ENCODE assay signal across 1 cellular context in the genomic region with DNA sequence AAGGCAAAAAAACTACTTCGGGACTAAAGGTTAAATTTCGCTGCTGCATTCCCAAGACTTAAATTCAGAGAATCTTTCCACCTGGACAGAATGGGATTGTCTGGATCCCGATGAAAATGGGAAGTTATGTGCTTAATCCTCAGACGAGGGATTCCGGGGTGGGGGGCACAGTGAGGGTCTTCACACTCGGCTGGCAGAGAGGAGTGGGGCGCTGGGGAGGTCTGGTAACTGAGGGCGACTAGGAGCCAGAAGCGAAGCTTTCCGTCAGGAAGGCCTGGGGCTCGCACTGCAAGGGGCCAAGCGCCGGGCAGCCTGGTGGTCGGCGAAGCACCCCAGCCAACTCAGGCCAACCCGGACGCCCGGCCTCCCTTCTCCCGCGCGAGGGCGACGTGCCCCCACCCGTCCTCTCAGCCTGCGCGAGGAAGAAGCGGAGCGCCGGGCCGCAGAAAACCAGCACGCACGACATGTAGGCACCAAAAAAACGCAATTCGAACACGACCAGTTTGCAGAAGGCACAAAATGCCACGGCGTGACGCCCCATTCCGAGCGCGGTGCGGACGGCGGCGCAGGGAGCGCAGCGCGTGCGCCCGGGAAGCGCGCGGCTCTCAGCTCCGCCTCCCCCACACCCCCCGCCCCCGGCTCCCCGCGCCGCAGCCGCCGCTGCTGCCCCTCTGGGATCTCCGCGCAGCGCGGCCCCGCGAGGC.
TF ChIP-seq lines count a peak whose summit lies in the region.

No MANE protein-coding gene starts in this region.

TF ChIP-seq in HepG2, 621 proteins besides CTCF, POLR2A, EP300 and RAD21 (continued from another document and continues in another):
- TF ChIP-seq, protein P1, sequence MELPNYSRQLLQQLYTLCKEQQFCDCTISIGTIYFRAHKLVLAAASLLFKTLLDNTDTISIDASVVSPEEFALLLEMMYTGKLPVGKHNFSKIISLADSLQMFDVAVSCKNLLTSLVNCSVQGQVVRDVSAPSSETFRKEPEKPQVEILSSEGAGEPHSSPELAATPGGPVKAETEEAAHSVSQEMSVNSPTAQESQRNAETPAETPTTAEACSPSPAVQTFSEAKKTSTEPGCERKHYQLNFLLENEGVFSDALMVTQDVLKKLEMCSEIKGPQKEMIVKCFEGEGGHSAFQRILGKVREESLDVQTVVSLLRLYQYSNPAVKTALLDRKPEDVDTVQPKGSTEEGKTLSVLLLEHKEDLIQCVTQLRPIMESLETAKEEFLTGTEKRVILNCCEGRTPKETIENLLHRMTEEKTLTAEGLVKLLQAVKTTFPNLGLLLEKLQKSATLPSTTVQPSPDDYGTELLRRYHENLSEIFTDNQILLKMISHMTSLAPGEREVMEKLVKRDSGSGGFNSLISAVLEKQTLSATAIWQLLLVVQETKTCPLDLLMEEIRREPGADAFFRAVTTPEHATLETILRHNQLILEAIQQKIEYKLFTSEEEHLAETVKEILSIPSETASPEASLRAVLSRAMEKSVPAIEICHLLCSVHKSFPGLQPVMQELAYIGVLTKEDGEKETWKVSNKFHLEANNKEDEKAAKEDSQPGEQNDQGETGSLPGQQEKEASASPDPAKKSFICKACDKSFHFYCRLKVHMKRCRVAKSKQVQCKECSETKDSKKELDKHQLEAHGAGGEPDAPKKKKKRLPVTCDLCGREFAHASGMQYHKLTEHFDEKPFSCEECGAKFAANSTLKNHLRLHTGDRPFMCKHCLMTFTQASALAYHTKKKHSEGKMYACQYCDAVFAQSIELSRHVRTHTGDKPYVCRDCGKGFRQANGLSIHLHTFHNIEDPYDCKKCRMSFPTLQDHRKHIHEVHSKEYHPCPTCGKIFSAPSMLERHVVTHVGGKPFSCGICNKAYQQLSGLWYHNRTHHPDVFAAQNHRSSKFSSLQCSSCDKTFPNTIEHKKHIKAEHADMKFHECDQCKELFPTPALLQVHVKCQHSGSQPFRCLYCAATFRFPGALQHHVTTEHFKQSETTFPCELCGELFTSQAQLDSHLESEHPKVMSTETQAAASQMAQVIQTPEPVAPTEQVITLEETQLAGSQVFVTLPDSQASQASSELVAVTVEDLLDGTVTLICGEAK (IDR thresholded peaks at IDR 0.05), result no peak
- TF ChIP-seq, protein P1 (CRISPR knock-in tag; IDR thresholded peaks at IDR 0.05), result peak; percentile 20
- no peak for TF ChIP-seq RFX1 (IDR thresholded peaks at IDR 0.05)
- TF ChIP-seq ZNF549 (CRISPR knock-in tag; IDR thresholded peaks at IDR 0.05), result no peak
- no peak; the same call in 1 of the 2 replicates for TF ChIP-seq ZNF333 (CRISPR knock-in tag; IDR thresholded peaks at IDR 0.05; ENCODE audit: borderline replicate concordance)
- TF ChIP-seq, protein P2, sequence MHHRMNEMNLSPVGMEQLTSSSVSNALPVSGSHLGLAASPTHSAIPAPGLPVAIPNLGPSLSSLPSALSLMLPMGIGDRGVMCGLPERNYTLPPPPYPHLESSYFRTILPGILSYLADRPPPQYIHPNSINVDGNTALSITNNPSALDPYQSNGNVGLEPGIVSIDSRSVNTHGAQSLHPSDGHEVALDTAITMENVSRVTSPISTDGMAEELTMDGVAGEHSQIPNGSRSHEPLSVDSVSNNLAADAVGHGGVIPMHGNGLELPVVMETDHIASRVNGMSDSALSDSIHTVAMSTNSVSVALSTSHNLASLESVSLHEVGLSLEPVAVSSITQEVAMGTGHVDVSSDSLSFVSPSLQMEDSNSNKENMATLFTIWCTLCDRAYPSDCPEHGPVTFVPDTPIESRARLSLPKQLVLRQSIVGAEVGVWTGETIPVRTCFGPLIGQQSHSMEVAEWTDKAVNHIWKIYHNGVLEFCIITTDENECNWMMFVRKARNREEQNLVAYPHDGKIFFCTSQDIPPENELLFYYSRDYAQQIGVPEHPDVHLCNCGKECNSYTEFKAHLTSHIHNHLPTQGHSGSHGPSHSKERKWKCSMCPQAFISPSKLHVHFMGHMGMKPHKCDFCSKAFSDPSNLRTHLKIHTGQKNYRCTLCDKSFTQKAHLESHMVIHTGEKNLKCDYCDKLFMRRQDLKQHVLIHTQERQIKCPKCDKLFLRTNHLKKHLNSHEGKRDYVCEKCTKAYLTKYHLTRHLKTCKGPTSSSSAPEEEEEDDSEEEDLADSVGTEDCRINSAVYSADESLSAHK (CRISPR knock-in tag; IDR thresholded peaks at IDR 0.05; ENCODE audit: borderline replicate concordance), result no peak
- 0 out of 2 replicates have a peak, but pooled peaks have one; percentile 33 for TF ChIP-seq STAT5B (CRISPR knock-in tag; IDR thresholded peaks at IDR 0.05)
- TF ChIP-seq HES4 (CRISPR knock-in tag; IDR thresholded peaks at IDR 0.05; ENCODE audit: borderline replicate concordance), result peak; percentile 87
- TF ChIP-seq, protein P3, sequence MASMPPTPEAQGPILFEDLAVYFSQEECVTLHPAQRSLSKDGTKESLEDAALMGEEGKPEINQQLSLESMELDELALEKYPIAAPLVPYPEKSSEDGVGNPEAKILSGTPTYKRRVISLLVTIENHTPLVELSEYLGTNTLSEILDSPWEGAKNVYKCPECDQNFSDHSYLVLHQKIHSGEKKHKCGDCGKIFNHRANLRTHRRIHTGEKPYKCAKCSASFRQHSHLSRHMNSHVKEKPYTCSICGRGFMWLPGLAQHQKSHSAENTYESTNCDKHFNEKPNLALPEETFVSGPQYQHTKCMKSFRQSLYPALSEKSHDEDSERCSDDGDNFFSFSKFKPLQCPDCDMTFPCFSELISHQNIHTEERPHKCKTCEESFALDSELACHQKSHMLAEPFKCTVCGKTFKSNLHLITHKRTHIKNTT (CRISPR knock-in tag; IDR thresholded peaks at IDR 0.05), result no peak
- TF ChIP-seq NKX3-1 (CRISPR knock-in tag; IDR thresholded peaks at IDR 0.05), result 0 out of 2 replicates have a peak, but pooled peaks have one; percentile 50
- TF ChIP-seq AGO1 (IDR thresholded peaks at IDR 0.05; ENCODE audit: low read depth, low read length, poor library complexity, severe bottlenecking), result no peak
- no peak; the same call in 1 of the 2 replicates for TF ChIP-seq ZNF780A (CRISPR knock-in tag; IDR thresholded peaks at IDR 0.05)
- no peak for TF ChIP-seq BHLHE40 (IDR thresholded peaks at IDR 0.05; ENCODE audit: low read length)
- peak; percentile 76; the same call in 1 of the 2 replicates for TF ChIP-seq ZNF446 (CRISPR knock-in tag; IDR thresholded peaks at IDR 0.05)
- TF ChIP-seq NFKB2 (CRISPR knock-in tag; IDR thresholded peaks at IDR 0.05; ENCODE audit: borderline replicate concordance), result peak; percentile 72; the same call in 1 of the 2 replicates
- TF ChIP-seq HOXA5 (CRISPR knock-in tag; IDR thresholded peaks at IDR 0.05), result peak; percentile 80; the same call in 1 of the 2 replicates
- TF ChIP-seq YY1 (IDR thresholded peaks at IDR 0.05; ENCODE audit: insufficient read depth, insufficient replicate concordance, low read depth, low read length), result peak; percentile 25
- peak; percentile 87 for TF ChIP-seq ZNF724P (CRISPR knock-in tag; IDR thresholded peaks at IDR 0.05; ENCODE audit: borderline replicate concordance)
- no peak for TF ChIP-seq U2AF2 (IDR thresholded peaks at IDR 0.05; ENCODE audit: low read depth, low read length)
- TF ChIP-seq TAF1 (CRISPR knock-in tag; IDR thresholded peaks at IDR 0.05), result peak; percentile 68; the same call in 1 of the 2 replicates
- TF ChIP-seq, protein P4, sequence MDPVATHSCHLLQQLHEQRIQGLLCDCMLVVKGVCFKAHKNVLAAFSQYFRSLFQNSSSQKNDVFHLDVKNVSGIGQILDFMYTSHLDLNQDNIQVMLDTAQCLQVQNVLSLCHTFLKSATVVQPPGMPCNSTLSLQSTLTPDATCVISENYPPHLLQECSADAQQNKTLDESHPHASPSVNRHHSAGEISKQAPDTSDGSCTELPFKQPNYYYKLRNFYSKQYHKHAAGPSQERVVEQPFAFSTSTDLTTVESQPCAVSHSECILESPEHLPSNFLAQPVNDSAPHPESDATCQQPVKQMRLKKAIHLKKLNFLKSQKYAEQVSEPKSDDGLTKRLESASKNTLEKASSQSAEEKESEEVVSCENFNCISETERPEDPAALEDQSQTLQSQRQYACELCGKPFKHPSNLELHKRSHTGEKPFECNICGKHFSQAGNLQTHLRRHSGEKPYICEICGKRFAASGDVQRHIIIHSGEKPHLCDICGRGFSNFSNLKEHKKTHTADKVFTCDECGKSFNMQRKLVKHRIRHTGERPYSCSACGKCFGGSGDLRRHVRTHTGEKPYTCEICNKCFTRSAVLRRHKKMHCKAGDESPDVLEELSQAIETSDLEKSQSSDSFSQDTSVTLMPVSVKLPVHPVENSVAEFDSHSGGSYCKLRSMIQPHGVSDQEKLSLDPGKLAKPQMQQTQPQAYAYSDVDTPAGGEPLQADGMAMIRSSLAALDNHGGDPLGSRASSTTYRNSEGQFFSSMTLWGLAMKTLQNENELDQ (CRISPR knock-in tag; IDR thresholded peaks at IDR 0.05; ENCODE audit: borderline replicate concordance), result no peak
- TF ChIP-seq, protein P5, sequence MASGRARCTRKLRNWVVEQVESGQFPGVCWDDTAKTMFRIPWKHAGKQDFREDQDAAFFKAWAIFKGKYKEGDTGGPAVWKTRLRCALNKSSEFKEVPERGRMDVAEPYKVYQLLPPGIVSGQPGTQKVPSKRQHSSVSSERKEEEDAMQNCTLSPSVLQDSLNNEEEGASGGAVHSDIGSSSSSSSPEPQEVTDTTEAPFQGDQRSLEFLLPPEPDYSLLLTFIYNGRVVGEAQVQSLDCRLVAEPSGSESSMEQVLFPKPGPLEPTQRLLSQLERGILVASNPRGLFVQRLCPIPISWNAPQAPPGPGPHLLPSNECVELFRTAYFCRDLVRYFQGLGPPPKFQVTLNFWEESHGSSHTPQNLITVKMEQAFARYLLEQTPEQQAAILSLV (CRISPR knock-in tag; IDR thresholded peaks at IDR 0.05; ENCODE audit: borderline replicate concordance), result peak; percentile 63; the same call in 1 of the 2 replicates
- no peak for TF ChIP-seq PTBP1 (IDR thresholded peaks at IDR 0.05; ENCODE audit: low read depth, low read length, poor library complexity, severe bottlenecking)
- TF ChIP-seq ZNF567 (CRISPR knock-in tag; IDR thresholded peaks at IDR 0.05; ENCODE audit: borderline replicate concordance), result no peak
- TF ChIP-seq, protein P6, sequence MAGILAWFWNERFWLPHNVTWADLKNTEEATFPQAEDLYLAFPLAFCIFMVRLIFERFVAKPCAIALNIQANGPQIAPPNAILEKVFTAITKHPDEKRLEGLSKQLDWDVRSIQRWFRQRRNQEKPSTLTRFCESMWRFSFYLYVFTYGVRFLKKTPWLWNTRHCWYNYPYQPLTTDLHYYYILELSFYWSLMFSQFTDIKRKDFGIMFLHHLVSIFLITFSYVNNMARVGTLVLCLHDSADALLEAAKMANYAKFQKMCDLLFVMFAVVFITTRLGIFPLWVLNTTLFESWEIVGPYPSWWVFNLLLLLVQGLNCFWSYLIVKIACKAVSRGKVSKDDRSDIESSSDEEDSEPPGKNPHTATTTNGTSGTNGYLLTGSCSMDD (CRISPR knock-in tag; IDR thresholded peaks at IDR 0.05), result no peak
- TF ChIP-seq MZF1 (CRISPR knock-in tag; IDR thresholded peaks at IDR 0.05; ENCODE audit: borderline replicate concordance), result no peak
- 0 out of 2 replicates have a peak, but pooled peaks have one; percentile 48 for TF ChIP-seq ZNF616 (CRISPR knock-in tag; IDR thresholded peaks at IDR 0.05; ENCODE audit: low read depth)
- no peak for TF ChIP-seq HMGA1 (CRISPR knock-in tag; conservative IDR thresholded peaks at IDR 0.05)
- TF ChIP-seq ONECUT2 (CRISPR knock-in tag; IDR thresholded peaks at IDR 0.05), result 0 out of 2 replicates have a peak, but pooled peaks have one; percentile 26
- peak; percentile 88; the same call in 1 of the 2 replicates for TF ChIP-seq ZNF557 (CRISPR knock-in tag; IDR thresholded peaks at IDR 0.05)
- peak; percentile 67; the same call in 1 of the 2 replicates for TF ChIP-seq ZNF205 (CRISPR knock-in tag; IDR thresholded peaks at IDR 0.05)
- TF ChIP-seq ARNTL (CRISPR knock-in tag; IDR thresholded peaks at IDR 0.05), result no peak
- no peak for TF ChIP-seq HNRNPUL1 (IDR thresholded peaks at IDR 0.05; ENCODE audit: low read depth, low read length)
- TF ChIP-seq, protein P7, sequence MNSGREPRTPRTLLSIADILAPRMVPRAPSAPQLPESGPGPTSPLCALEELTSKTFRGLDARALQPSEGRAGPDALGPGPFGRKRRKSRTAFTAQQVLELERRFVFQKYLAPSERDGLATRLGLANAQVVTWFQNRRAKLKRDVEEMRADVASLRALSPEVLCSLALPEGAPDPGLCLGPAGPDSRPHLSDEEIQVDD (CRISPR knock-in tag; IDR thresholded peaks at IDR 0.05; ENCODE audit: borderline replicate concordance), result no peak
- TF ChIP-seq, protein P8, sequence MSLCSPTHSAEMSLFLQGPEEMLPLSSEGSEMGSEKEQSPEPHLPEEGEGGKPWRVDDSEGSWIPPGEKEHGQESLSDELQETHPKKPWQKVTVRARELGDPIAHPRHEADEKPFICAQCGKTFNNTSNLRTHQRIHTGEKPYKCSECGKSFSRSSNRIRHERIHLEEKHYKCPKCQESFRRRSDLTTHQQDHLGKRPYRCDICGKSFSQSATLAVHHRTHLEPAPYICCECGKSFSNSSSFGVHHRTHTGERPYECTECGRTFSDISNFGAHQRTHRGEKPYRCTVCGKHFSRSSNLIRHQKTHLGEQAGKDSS (CRISPR knock-in tag; IDR thresholded peaks at IDR 0.05; ENCODE audit: borderline replicate concordance, low read depth), result no peak; the same call in 1 of the 2 replicates
- TF ChIP-seq ZEB1 (IDR thresholded peaks at IDR 0.05; ENCODE audit: insufficient replicate concordance, low read depth), result no peak
